1 cellular context compared by ENCODE assay signal in genomic region chr14:24141030-24141880, GRCh38.
TF ChIP-seq lines count a peak whose summit lies in the region.

A gene with protein sequence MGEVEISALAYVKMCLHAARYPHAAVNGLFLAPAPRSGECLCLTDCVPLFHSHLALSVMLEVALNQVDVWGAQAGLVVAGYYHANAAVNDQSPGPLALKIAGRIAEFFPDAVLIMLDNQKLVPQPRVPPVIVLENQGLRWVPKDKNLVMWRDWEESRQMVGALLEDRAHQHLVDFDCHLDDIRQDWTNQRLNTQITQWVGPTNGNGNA (minus strand): TSS chr14:24141591. CDS start chr14:24141304, 287 bp downstream.

TF ChIP-seq in K562, 482 proteins besides CTCF, POLR2A, EP300 and RAD21 (continued from another document and continues in another):
- TF ChIP-seq, protein P1, sequence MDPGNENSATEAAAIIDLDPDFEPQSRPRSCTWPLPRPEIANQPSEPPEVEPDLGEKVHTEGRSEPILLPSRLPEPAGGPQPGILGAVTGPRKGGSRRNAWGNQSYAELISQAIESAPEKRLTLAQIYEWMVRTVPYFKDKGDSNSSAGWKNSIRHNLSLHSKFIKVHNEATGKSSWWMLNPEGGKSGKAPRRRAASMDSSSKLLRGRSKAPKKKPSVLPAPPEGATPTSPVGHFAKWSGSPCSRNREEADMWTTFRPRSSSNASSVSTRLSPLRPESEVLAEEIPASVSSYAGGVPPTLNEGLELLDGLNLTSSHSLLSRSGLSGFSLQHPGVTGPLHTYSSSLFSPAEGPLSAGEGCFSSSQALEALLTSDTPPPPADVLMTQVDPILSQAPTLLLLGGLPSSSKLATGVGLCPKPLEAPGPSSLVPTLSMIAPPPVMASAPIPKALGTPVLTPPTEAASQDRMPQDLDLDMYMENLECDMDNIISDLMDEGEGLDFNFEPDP (CRISPR knock-in tag; IDR thresholded peaks at IDR 0.05): no peak
- TF ChIP-seq ZBTB7A (IDR thresholded peaks at IDR 0.05; ENCODE audit: borderline replicate concordance, control insufficient read depth, low read depth, low read length) (peak; percentile 66; the same call in 1 of the 2 replicates), ZBTB17 (CRISPR knock-in tag; IDR thresholded peaks at IDR 0.05) (peak; percentile 97), SRSF1 (IDR thresholded peaks at IDR 0.05; ENCODE audit: low read depth, low read length) (no peak), ZNF316 (IDR thresholded peaks at IDR 0.05) (no peak), TAF7 (tag; IDR thresholded peaks at IDR 0.05) (peak; percentile 9; the same call in 1 of the 2 replicates), RNF2 (IDR thresholded peaks at IDR 0.05) (0 out of 2 replicates have a peak, but pooled peaks have one; percentile 7), CAMTA2 (CRISPR knock-in tag; conservative IDR thresholded peaks at IDR 0.05) (no peak), PURB (CRISPR knock-in tag; IDR thresholded peaks at IDR 0.05; ENCODE audit: low read depth) (no peak), MAFG (tag; conservative IDR thresholded peaks at IDR 0.05) (no peak), KLF1 (tag; IDR thresholded peaks at IDR 0.05) (no peak), RREB1 (CRISPR knock-in tag; IDR thresholded peaks at IDR 0.05) (no peak), ZNF511 (CRISPR knock-in tag; IDR thresholded peaks at IDR 0.05) (peak; percentile 65; the same call in 1 of the 2 replicates), MCM2 (IDR thresholded peaks at IDR 0.05; ENCODE audit: low read depth) (no peak), NRF1 (conservative IDR thresholded peaks at IDR 0.05 in 1 of 2, IDR thresholded peaks at IDR 0.05 in 1 of 2) (peak; percentile 91 to 93), ELF1 (tag; IDR thresholded peaks at IDR 0.05) (0 out of 2 replicates have a peak, but pooled peaks have one; percentile 50), NFYB (IDR thresholded peaks at IDR 0.05; ENCODE audit: extremely low read depth, insufficient read length) (peak; percentile 81), SAP30 (IDR thresholded peaks at IDR 0.05; ENCODE audit: borderline replicate concordance, insufficient read depth, low read depth, low read length, poor library complexity, severe bottlenecking) (peak; percentile 68), USF2 (CRISPR knock-in tag; IDR thresholded peaks at IDR 0.05) (peak; percentile 79), ETS1 (conservative IDR thresholded peaks at IDR 0.05; ENCODE audit: control insufficient read depth, low read depth, low read length) (peak; percentile 70; the same call in 1 of the 2 replicates), RFX5 (IDR thresholded peaks at IDR 0.05; ENCODE audit: low read depth, low read length) (peak; percentile 43; the same call in 1 of the 2 replicates), FOS (IDR thresholded peaks at IDR 0.05; ENCODE audit: extremely low read depth, insufficient read length) (peak; percentile 80), NCOA6 (IDR thresholded peaks at IDR 0.05) (no peak), SRSF9 (IDR thresholded peaks at IDR 0.05; ENCODE audit: borderline replicate concordance, low read depth, low read length) (no peak), ZBED1 (IDR thresholded peaks at IDR 0.05) (no peak), SMAD3 (CRISPR knock-in tag; conservative IDR thresholded peaks at IDR 0.05) (no peak), GABPB2 (CRISPR knock-in tag; conservative IDR thresholded peaks at IDR 0.05) (no peak), PYGO2 (tag; IDR thresholded peaks at IDR 0.05) (no peak), HMG20A (CRISPR knock-in tag; conservative IDR thresholded peaks at IDR 0.05) (no peak), ZHX1 (conservative IDR thresholded peaks at IDR 0.05; ENCODE audit: low read length) (no peak), TAF9B (IDR thresholded peaks at IDR 0.05; ENCODE audit: partially characterized antibody) (no peak), CREBBP (IDR thresholded peaks at IDR 0.05; ENCODE audit: low read depth, low read length) (no peak), KDM4B (IDR thresholded peaks at IDR 0.05; ENCODE audit: borderline replicate concordance in 2 of 2, low read depth in 1 of 2) (peak in 1 of 2 experiments; percentile 76; a peak in 1 of 4 replicates), MAZ (CRISPR knock-in tag; conservative IDR thresholded peaks at IDR 0.05 in 1 of 2, IDR thresholded peaks at IDR 0.05 in 1 of 2) (peak; percentile 32 to 47), GABPB1 (CRISPR knock-in tag; IDR thresholded peaks at IDR 0.05) (peak; percentile 61; the same call in 1 of the 2 replicates)
- TF ChIP-seq, protein P2, sequence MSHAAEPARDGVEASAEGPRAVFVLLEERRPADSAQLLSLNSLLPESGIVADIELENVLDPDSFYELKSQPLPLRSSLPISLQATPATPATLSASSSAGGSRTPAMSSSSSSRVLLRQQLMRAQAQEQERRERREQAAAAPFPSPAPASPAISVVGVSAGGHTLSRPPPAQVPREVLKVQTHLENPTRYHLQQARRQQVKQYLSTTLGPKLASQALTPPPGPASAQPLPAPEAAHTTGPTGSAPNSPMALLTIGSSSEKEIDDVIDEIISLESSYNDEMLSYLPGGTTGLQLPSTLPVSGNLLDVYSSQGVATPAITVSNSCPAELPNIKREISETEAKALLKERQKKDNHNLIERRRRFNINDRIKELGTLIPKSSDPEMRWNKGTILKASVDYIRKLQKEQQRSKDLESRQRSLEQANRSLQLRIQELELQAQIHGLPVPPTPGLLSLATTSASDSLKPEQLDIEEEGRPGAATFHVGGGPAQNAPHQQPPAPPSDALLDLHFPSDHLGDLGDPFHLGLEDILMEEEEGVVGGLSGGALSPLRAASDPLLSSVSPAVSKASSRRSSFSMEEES (CRISPR knock-in tag; IDR thresholded peaks at IDR 0.05): no peak
- TF ChIP-seq, protein P3, sequence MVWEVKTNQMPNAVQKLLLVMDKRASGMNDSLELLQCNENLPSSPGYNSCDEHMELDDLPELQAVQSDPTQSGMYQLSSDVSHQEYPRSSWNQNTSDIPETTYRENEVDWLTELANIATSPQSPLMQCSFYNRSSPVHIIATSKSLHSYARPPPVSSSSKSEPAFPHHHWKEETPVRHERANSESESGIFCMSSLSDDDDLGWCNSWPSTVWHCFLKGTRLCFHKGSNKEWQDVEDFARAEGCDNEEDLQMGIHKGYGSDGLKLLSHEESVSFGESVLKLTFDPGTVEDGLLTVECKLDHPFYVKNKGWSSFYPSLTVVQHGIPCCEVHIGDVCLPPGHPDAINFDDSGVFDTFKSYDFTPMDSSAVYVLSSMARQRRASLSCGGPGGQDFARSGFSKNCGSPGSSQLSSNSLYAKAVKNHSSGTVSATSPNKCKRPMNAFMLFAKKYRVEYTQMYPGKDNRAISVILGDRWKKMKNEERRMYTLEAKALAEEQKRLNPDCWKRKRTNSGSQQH (CRISPR knock-in tag; IDR thresholded peaks at IDR 0.05): no peak
- TF ChIP-seq, protein P4, sequence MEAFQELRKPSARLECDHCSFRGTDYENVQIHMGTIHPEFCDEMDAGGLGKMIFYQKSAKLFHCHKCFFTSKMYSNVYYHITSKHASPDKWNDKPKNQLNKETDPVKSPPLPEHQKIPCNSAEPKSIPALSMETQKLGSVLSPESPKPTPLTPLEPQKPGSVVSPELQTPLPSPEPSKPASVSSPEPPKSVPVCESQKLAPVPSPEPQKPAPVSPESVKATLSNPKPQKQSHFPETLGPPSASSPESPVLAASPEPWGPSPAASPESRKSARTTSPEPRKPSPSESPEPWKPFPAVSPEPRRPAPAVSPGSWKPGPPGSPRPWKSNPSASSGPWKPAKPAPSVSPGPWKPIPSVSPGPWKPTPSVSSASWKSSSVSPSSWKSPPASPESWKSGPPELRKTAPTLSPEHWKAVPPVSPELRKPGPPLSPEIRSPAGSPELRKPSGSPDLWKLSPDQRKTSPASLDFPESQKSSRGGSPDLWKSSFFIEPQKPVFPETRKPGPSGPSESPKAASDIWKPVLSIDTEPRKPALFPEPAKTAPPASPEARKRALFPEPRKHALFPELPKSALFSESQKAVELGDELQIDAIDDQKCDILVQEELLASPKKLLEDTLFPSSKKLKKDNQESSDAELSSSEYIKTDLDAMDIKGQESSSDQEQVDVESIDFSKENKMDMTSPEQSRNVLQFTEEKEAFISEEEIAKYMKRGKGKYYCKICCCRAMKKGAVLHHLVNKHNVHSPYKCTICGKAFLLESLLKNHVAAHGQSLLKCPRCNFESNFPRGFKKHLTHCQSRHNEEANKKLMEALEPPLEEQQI (IDR thresholded peaks at IDR 0.05): no peak
- TF ChIP-seq, protein P5, sequence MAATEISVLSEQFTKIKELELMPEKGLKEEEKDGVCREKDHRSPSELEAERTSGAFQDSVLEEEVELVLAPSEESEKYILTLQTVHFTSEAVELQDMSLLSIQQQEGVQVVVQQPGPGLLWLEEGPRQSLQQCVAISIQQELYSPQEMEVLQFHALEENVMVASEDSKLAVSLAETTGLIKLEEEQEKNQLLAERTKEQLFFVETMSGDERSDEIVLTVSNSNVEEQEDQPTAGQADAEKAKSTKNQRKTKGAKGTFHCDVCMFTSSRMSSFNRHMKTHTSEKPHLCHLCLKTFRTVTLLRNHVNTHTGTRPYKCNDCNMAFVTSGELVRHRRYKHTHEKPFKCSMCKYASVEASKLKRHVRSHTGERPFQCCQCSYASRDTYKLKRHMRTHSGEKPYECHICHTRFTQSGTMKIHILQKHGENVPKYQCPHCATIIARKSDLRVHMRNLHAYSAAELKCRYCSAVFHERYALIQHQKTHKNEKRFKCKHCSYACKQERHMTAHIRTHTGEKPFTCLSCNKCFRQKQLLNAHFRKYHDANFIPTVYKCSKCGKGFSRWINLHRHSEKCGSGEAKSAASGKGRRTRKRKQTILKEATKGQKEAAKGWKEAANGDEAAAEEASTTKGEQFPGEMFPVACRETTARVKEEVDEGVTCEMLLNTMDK (IDR thresholded peaks at IDR 0.05; ENCODE audit: borderline replicate concordance, insufficient read depth, low read depth, low read length, poor library complexity, severe bottlenecking): peak; percentile 52
